26 cellular contexts compared by ENCODE assay signal in the genomic region with DNA sequence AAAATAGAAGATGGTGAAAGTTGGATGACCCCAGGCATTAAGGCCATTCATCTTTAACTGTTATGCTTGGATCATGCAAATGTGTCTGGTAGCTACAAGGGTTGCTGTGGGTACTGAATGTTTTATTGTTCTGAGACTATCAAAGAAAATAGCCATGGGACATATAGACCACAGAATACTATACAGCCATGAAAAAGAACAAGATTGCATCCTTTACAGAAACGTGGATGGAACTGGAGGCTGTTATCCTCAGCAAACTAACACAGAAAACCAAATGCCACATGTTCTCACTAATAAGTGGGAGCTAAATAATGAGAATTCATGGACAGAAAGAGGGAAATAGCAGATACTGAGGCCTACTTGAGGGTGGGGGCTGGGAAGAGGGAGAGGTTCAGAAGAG.
"Had no signal": no experiment of that assay in that cellular context is flagged by ENCODE, and none has a peak within 500 bp of the region (broad histone marks: within the 10 kb centered on the region; RNA-seq: fewer than 3 reads in every experiment).

No MANE protein-coding gene starts in this region.

- DNase-seq: islet precursor cell; left ventricle myocardium inferior; mesendoderm; naive B cell; nucleus accumbens; pancreas; posterior cingulate gyrus; retina; right cardiac atrium; spleen; stimulated activated naive B cell treated with anti-CD40 and anti-IgM and Interleukin-4, amounts not matched to agents 10 μg/mL and 1 μg/mL and 100 μg/mL, for 72 hours; stimulated activated naive CD8-positive, alpha-beta T cell treated with anti-CD3 and anti-CD28 coated beads, Interleukin-15, Interleukin-2, amounts not matched to agents 100 U/mL and 50 U/mL, for 24 hours; stomach; testis; thyroid gland; transverse colon; upper lobe of left lung had no signal

- H3K36me3 Mint-ChIP-seq: naive B cell; natural killer cell treated with Interleukin-12 subunit alpha and Interleukin-12 subunit beta and Interleukin-15 and Interleukin-18, amount 100 ng/mL, for 72 hours had no signal

- H3K4me1 ChIP-seq: prostate gland had no signal

- H3K27me3 Mint-ChIP-seq: naive B cell; natural killer cell treated with Interleukin-12 subunit alpha and Interleukin-12 subunit beta and Interleukin-15 and Interleukin-18, amount 100 ng/mL, for 72 hours had no signal

- H3K79me2 ChIP-seq: hepatocyte had no signal

- H3K27ac Mint-ChIP-seq: natural killer cell treated with Interleukin-12 subunit alpha and Interleukin-12 subunit beta and Interleukin-15 and Interleukin-18, amount 100 ng/mL, for 72 hours; stimulated activated naive B cell treated with anti-CD40 and anti-IgM and Interleukin-4, amounts not matched to agents 10 μg/mL and 1 μg/mL and 100 μg/mL, for 72 hours had no signal

- ATAC-seq: natural killer cell treated with Interleukin-12 subunit alpha and Interleukin-12 subunit beta and Interleukin-15 and Interleukin-18, amount 100 ng/mL, for 72 hours; pancreas; right cardiac atrium; sciatic nerve; stimulated activated naive B cell treated with anti-CD40 and anti-IgM and Interleukin-4, amounts not matched to agents 10 μg/mL and 1 μg/mL and 100 μg/mL, for 72 hours; stimulated activated naive CD8-positive, alpha-beta T cell treated with anti-CD3 and anti-CD28 coated beads, Interleukin-15, Interleukin-2, amounts not matched to agents 100 U/mL and 50 U/mL, for 24 hours had no signal

- H3K4me1 Mint-ChIP-seq: naive B cell had no signal

- H3K27me3 ChIP-seq: hepatocyte, pancreas, spleen, stomach, testis, thyroid gland, transverse colon, upper lobe of left lung, vagina had no signal

- H3K4me3 ChIP-seq: hepatocyte, left ventricle myocardium inferior, lung, pancreas, prostate gland, skin epidermis, spleen, stomach, testis, thyroid gland, transverse colon, upper lobe of left lung, vagina had no signal

- H3K36me3 ChIP-seq: left ventricle myocardium inferior, pancreas, prostate gland, spleen, stomach, thyroid gland, transverse colon, upper lobe of left lung, vagina had no signal

- H3K27ac ChIP-seq: pancreas, prostate gland, spleen, stomach, testis, thyroid gland, transverse colon, upper lobe of left lung, vagina had no signal

- H3K9me3 ChIP-seq: pancreas, prostate gland, stomach, testis, thyroid gland, transverse colon, upper lobe of left lung, vagina had no signal

- H3K9me3 Mint-ChIP-seq: naive B cell; natural killer cell treated with Interleukin-12 subunit alpha and Interleukin-12 subunit beta and Interleukin-15 and Interleukin-18, amount 100 ng/mL, for 72 hours; stimulated activated naive B cell treated with anti-CD40 and anti-IgM and Interleukin-4, amounts not matched to agents 10 μg/mL and 1 μg/mL and 100 μg/mL, for 72 hours had no signal

- H3K4me3 Mint-ChIP-seq: mesothelial cell of epicardium; naive B cell; natural killer cell treated with Interleukin-12 subunit alpha and Interleukin-12 subunit beta and Interleukin-15 and Interleukin-18, amount 100 ng/mL, for 72 hours; neural crest cell; stimulated activated naive B cell treated with anti-CD40 and anti-IgM and Interleukin-4, amounts not matched to agents 10 μg/mL and 1 μg/mL and 100 μg/mL, for 72 hours had no signal

- FAIRE-seq: pancreas had no signal
